Comparison of ENCODE assay signal across 8 cellular contexts in genomic region chr11:94973099-94973968, GRCh38.
DNase-seq lines count a peak whose midpoint lies in the region; ATAC-seq lines count a peak whose summit lies in the region.

Gene CWC15 (minus strand): TSS chr11:94973556. CDS start chr11:94972185, 1,371 bp downstream.
Gene KDM4D (plus strand): TSS chr11:94973709. CDS start chr11:94997373, 23,664 bp downstream.

- peak; percentile 100 for ATAC-seq in GM19043 (IDR thresholded peaks at IDR 0.05; ENCODE audit: low read depth, unreplicated experiment)
- ATAC-seq in HG03354 (IDR thresholded peaks at IDR 0.05; ENCODE audit: poor library complexity, severe bottlenecking, unreplicated experiment) = peak; percentile 100
- peak; percentile 99 to 100 for ATAC-seq in activated CD4-positive, CD25-positive, alpha-beta regulatory T cell treated with anti-CD3 and anti-CD28 coated beads, Interleukin-2, amount 50 U/mL, for 24 hours

- DNase-seq in AG20443 (ENCODE audit: low spot score) (peak; percentile 99), NCI-H446 (lab: John Stamatoyannopoulos, UW) (peak; percentile 92 to 97), cerebellar nuclear complex (lab: John Stamatoyannopoulos, UW) (peak; percentile 28 to 43), islet precursor cell (peak; percentile 97)
- peak; percentile 90 for DNase-seq in stimulated activated CD4-positive, alpha-beta T cell treated with anti-CD3 and anti-CD28 coated beads, Interleukin-12 subunit alpha, Interleukin-12 subunit beta, amount 100 ng/mL, for 4 hours

Comparison
In these comparisons a context has a peak if more than half of its experiments do, and no peak if none do; other contexts are left out.
1. Peak in every context shown above with its lines: DNase-seq and ATAC-seq.
2. DNase-seq: peak in every context shown above with its lines; median percentile 99 in AG20443; 97 in islet precursor cell; 94 in NCI-H446; 90 in stimulated activated CD4-positive, alpha-beta T cell treated with anti-CD3 and anti-CD28 coated beads, Interleukin-12 subunit alpha, Interleukin-12 subunit beta, amount 100 ng/mL, for 4 hours; 36 in cerebellar nuclear complex.